In genomic region chr22:37481347-37481907, GRCh38 we compare ENCODE assay signal across 18 cellular contexts. TPM values are rescaled to one million over a fixed set of nuclear protein-coding genes. Genes with fewer than 3 reads are reported as not detected.
DNase-seq lines count a peak whose midpoint lies in the region; ATAC-seq and TF ChIP-seq lines count a peak whose summit lies in the region.
"Had no signal": no experiment of that assay in that cellular context is flagged by ENCODE, and none has a peak within 500 bp of the region (broad histone marks: within the 10 kb centered on the region; RNA-seq: fewer than 3 reads in every experiment).

No MANE protein-coding gene starts in this region.

- no peak for TF ChIP-seq CTCF in brain (conservative IDR thresholded peaks at IDR 0.05)
- no peak for TF ChIP-seq CTCF in osteoblast (IDR thresholded peaks at IDR 0.05; ENCODE audit: extremely low read depth, low read depth, low read length)

- no peak overlapping the region for H2BK120ac ChIP-seq in mesenchymal stem cell (ENCODE audit: low read depth, low read length)

- H2BK12ac ChIP-seq in mesenchymal stem cell (ENCODE audit: low read length in 2 of 2), result peak overlapping the region in 1 of 2 experiments; percentile 4

- no peaks in the 10 kb centered on the region for H3K9me3 Mint-ChIP-seq in activated T-cell treated with anti-CD3 and anti-CD28 coated beads, Interleukin-2, amount 50 U/mL, for 24 hours
- H3K9me3 Mint-ChIP-seq in T-cell (no peaks in the 10 kb centered on the region), brain (no peaks in the 10 kb centered on the region)

- no peak for DNase-seq in activated T-cell treated with anti-CD3 and anti-CD28 coated beads, Interleukin-2, amount 50 U/mL, for 24 hours
- DNase-seq in activated T-cell treated with anti-CD3 and anti-CD28 coated beads, Interleukin-2, amount 50 U/mL, for 48 hours, result no peak
- DNase-seq in T-cell (no peak), osteoblast (ENCODE audit: insufficient read length, low spot score, missing footprints) (peak; percentile 54), mesenchymal stem cell (no peak)
- DNase-seq: DMS79 treated with DMSO at 0.1 percent for 48 hours, esophagus squamous epithelium, left lung, MG63, mucosa of descending colon, NCI-H146, upper lobe of right lung had no signal

- H3K4me3 ChIP-seq in osteoblast (ENCODE audit: insufficient read depth, low read length) (no peak overlapping the region), mesenchymal stem cell (ENCODE audit: insufficient read depth in 1 of 2, low read depth in 1 of 2, low read length in 2 of 2) (no peak overlapping the region)
- H3K4me3 ChIP-seq: esophagus squamous epithelium, left lung, MG63, mucosa of descending colon, SK-N-MC, upper lobe of right lung had no signal

- H2BK15ac ChIP-seq in mesenchymal stem cell (ENCODE audit: low read depth, poor library complexity, severe bottlenecking), result no peak overlapping the region

- no peak overlapping the region for H3K23ac ChIP-seq in mesenchymal stem cell (ENCODE audit: low read length in 2 of 2)

- peaks cover 91% of the 10 kb centered on the region for H3K36me3 Mint-ChIP-seq in activated T-cell treated with anti-CD3 and anti-CD28 coated beads, Interleukin-2, amount 50 U/mL, for 24 hours (ENCODE audit: low read depth)
- H3K36me3 Mint-ChIP-seq in T-cell, result peaks cover 34% of the 10 kb centered on the region
- no peaks in the 10 kb centered on the region for H3K36me3 Mint-ChIP-seq in brain

- no peak overlapping the region for H3K14ac ChIP-seq in mesenchymal stem cell (ENCODE audit: low read length in 2 of 2)

- no peak for ATAC-seq in T-cell (replicated peaks in 1 of 4)
- no peak for ATAC-seq in HG02763 (IDR thresholded peaks at IDR 0.05; ENCODE audit: unreplicated experiment)
- no peak for ATAC-seq in GM21717 (IDR thresholded peaks at IDR 0.05; ENCODE audit: unreplicated experiment)
- ATAC-seq: HepG2, left lung, mucosa of descending colon, right cardiac atrium, upper lobe of right lung had no signal

- no peak overlapping the region for H2BK5ac ChIP-seq in mesenchymal stem cell (ENCODE audit: low read depth, low read length, poor library complexity, severe bottlenecking)

- POLR2A ChIA-PET in T-cell (lab: Charles Lee), result no interaction called here

- H3K79me1 ChIP-seq in mesenchymal stem cell (replicated peaks; ENCODE audit: low read length, poor library complexity, severe bottlenecking), result no peaks in the 10 kb centered on the region

- H2AK5ac ChIP-seq in mesenchymal stem cell (ENCODE audit: low read length, severe bottlenecking), result no peak overlapping the region

- H3K9me3 ChIP-seq in osteoblast (ENCODE audit: low read depth, low read length) (no peaks in the 10 kb centered on the region), mesenchymal stem cell (ENCODE audit: control insufficient read depth, low read length) (no peaks in the 10 kb centered on the region)
- H3K9me3 ChIP-seq: esophagus squamous epithelium, left lung, MG63, mucosa of descending colon, upper lobe of right lung had no signal

- no peaks in the 10 kb centered on the region for H4K20me1 ChIP-seq in osteoblast (ENCODE audit: insufficient read depth, low read length)

- H3K4ac ChIP-seq in mesenchymal stem cell (ENCODE audit: low read depth in 1 of 2, low read length in 2 of 2), result no peak overlapping the region

- no peak overlapping the region for H4K8ac ChIP-seq in mesenchymal stem cell (ENCODE audit: low read length)

- H2AFZ ChIP-seq in osteoblast (ENCODE audit: low read length) (no peak overlapping the region), mesenchymal stem cell (ENCODE audit: low read depth, low read length) (no peak overlapping the region)

- CTCF ChIA-PET in T-cell (lab: Charles Lee), result no interaction called here

- no peaks in the 10 kb centered on the region for H3K79me2 ChIP-seq in osteoblast (ENCODE audit: insufficient read depth, low read length)

- H3K27me3 Mint-ChIP-seq in activated T-cell treated with anti-CD3 and anti-CD28 coated beads, Interleukin-2, amount 50 U/mL, for 24 hours, result no peaks in the 10 kb centered on the region
- H3K27me3 Mint-ChIP-seq in T-cell, result no peaks in the 10 kb centered on the region
- peaks cover 16% of the 10 kb centered on the region for H3K27me3 Mint-ChIP-seq in brain

- peaks cover 6% of the 10 kb centered on the region for H3K4me1 ChIP-seq in osteoblast (ENCODE audit: insufficient read depth, low read length)
- peaks cover 14% of the 10 kb centered on the region for H3K4me1 ChIP-seq in mesenchymal stem cell (ENCODE audit: control insufficient read depth, insufficient read depth, low read depth, low read length)

- peaks cover 31% of the 10 kb centered on the region for H3K4me1 Mint-ChIP-seq in activated T-cell treated with anti-CD3 and anti-CD28 coated beads, Interleukin-2, amount 50 U/mL, for 24 hours (ENCODE audit: low read depth)
- H3K4me1 Mint-ChIP-seq in T-cell, result peaks cover 37 to 48% (median 37%) of the 10 kb centered on the region in 3 donors
- H3K4me1 Mint-ChIP-seq in brain, result peaks cover 51% of the 10 kb centered on the region

- no peak overlapping the region for H3K9ac ChIP-seq in mesenchymal stem cell (ENCODE audit: low read length)

- H3K36me3 ChIP-seq in osteoblast (ENCODE audit: insufficient read depth, low read length) (no peaks in the 10 kb centered on the region), mesenchymal stem cell (ENCODE audit: control insufficient read depth in 1 of 2, insufficient read depth in 2 of 2, low read depth in 1 of 2, low read length in 2 of 2) (peaks cover 0 to 10% of the 10 kb centered on the region in 2 experiments)
- H3K36me3 ChIP-seq: MG63 had no signal

- H3K18ac ChIP-seq in mesenchymal stem cell (ENCODE audit: low read depth in 1 of 2, low read length in 2 of 2), result no peak overlapping the region

- H3K27me3 ChIP-seq in osteoblast (ENCODE audit: insufficient read depth, low read length) (no peaks in the 10 kb centered on the region), mesenchymal stem cell (ENCODE audit: control insufficient read depth in 1 of 2, insufficient read depth in 1 of 2, low read length in 2 of 2) (peaks cover 0 to 65% of the 10 kb centered on the region in 2 experiments)
- H3K27me3 ChIP-seq: left lung, MG63, upper lobe of right lung had no signal

- H3K27ac ChIP-seq in osteoblast (ENCODE audit: low read depth, low read length) (no peak overlapping the region), mesenchymal stem cell (ENCODE audit: low read length, poor library complexity, severe bottlenecking) (no peak overlapping the region)
- H3K27ac ChIP-seq: esophagus squamous epithelium, left lung, SK-N-MC, upper lobe of right lung had no signal

- H3K4me2 ChIP-seq in osteoblast (ENCODE audit: insufficient read depth, low read length), result no peak overlapping the region
- no peak overlapping the region for H3K4me2 ChIP-seq in mesenchymal stem cell (ENCODE audit: low read length, poor library complexity, severe bottlenecking)

- H3K4me3 Mint-ChIP-seq in activated T-cell treated with anti-CD3 and anti-CD28 coated beads, Interleukin-2, amount 50 U/mL, for 24 hours, result peak overlapping the region; percentile 98
- H3K4me3 Mint-ChIP-seq in T-cell (peak overlapping the region in 1 of 3 donors; percentile 86), brain (no peak overlapping the region)

- 85% methylated on average over 11 of the region's 12 CpGs for WGBS in mesenchymal stem cell

- no peak overlapping the region for H4K91ac ChIP-seq in mesenchymal stem cell (ENCODE audit: low read length)

- peak overlapping the region; percentile 98 for H3K27ac Mint-ChIP-seq in activated T-cell treated with anti-CD3 and anti-CD28 coated beads, Interleukin-2, amount 50 U/mL, for 24 hours
- peak overlapping the region; percentile 93 to 98 for H3K27ac Mint-ChIP-seq in T-cell
- peak overlapping the region; percentile 46 to 97 (median 92) for H3K27ac Mint-ChIP-seq in brain

RNA-seq across cellular contexts. Expression of gene MFNG, which starts 4.8 kb away (rescaled TPM):
- total RNA-seq in T-cell (100 to 1,000 TPM; 153 to 296 (median 268) TPM), osteoblast (0.29 and 0.72 TPM in 2 replicates)
- 6.8 TPM for polyA plus RNA-seq in brain (ENCODE audit: insufficient read depth, low read depth, low replicate concordance)
- 0.06 TPM for polyA plus RNA-seq in mesenchymal stem cell (2013, experiment 1 of 2)
- 0.04 TPM for polyA plus RNA-seq in mesenchymal stem cell (2013, experiment 2 of 2)

RNA-seq across cellular contexts. Expression of gene CARD10, which starts 37.8 kb away (rescaled TPM):
- total RNA-seq in T-cell, result under 1 TPM in 4 of 5 donors, not detected in 1; 0.44 to 0.79 (median 0.52) TPM
- 3.7 TPM for polyA plus RNA-seq in brain (ENCODE audit: insufficient read depth, low read depth, low replicate concordance)
- total RNA-seq in osteoblast, result 11.9 and 12.7 TPM in 2 replicates
- 3.1 TPM for polyA plus RNA-seq in mesenchymal stem cell (2013, experiment 1 of 2)
- polyA plus RNA-seq in mesenchymal stem cell (2013, experiment 2 of 2), result 3.2 TPM

RNA-seq across cellular contexts. Expression of gene ELFN2, which starts 54.1 kb away (rescaled TPM):
- total RNA-seq in T-cell, result under 1 TPM; 0.09 to 0.88 (median 0.70) TPM
- 3.7 TPM for polyA plus RNA-seq in brain (ENCODE audit: insufficient read depth, low read depth, low replicate concordance)
- under 0.01 and 0.29 TPM in 2 replicates for total RNA-seq in osteoblast
- polyA plus RNA-seq in mesenchymal stem cell (2013, experiment 1 of 2), result 5.2 TPM
- 5.1 TPM for polyA plus RNA-seq in mesenchymal stem cell (2013, experiment 2 of 2)
- total RNA-seq: esophagus squamous epithelium, HepG2 had no signal

Comparison
In these comparisons a context has a peak if more than half of its experiments do, and no peak if none do; other contexts are left out.
1. RNA of gene MFNG, which starts 4.8 kb away (total RNA-seq): 153 to 296 TPM in T-cell; 0.29 to 0.72 TPM in osteoblast; every median in the first group is over 10 times any median in the second.
2. Peak in every context shown above with its lines, with median percentiles within 50 percentile points of each other: H3K27ac Mint-ChIP-seq.